In genomic region chr3:72042397-72043211, GRCh38 we compare ENCODE assay signal across 15 cellular contexts.
DNase-seq lines count a peak whose midpoint lies in the region; ATAC-seq and TF ChIP-seq lines count a peak whose summit lies in the region.
"Had no signal": no experiment of that assay in that cellular context is flagged by ENCODE, and none has a peak within 500 bp of the region (broad histone marks: within the 10 kb centered on the region; RNA-seq: fewer than 3 reads in every experiment).

No MANE protein-coding gene starts in this region.

- H3K4me2 ChIP-seq in fibroblast of lung (ENCODE audit: extremely low read depth, insufficient read depth, low read length): no peak overlapping the region
- no peak overlapping the region for H3K4me2 ChIP-seq in trophoblast cell (ENCODE audit: low read length)

- H3K18ac ChIP-seq in trophoblast cell (ENCODE audit: low read length): no peak overlapping the region

- H3K79me1 ChIP-seq in trophoblast cell (ENCODE audit: low read length): no peaks in the 10 kb centered on the region

- no peaks in the 10 kb centered on the region for H3K36me3 Mint-ChIP-seq in progenitor cell of endocrine pancreas (ENCODE audit: insufficient read depth)

- no peak for TF ChIP-seq CTCF in fibroblast of lung (conservative IDR thresholded peaks at IDR 0.05 in 1 of 2, IDR thresholded peaks at IDR 0.05 in 1 of 2; ENCODE audit: low read depth in 1 of 2, low read length in 2 of 2)
- TF ChIP-seq CTCF in tibial artery (IDR thresholded peaks at IDR 0.05): no peak
- no peak for TF ChIP-seq CTCF in foreskin keratinocyte (conservative IDR thresholded peaks at IDR 0.05)
- TF ChIP-seq CTCF in sigmoid colon (IDR thresholded peaks at IDR 0.05): no peak
- TF ChIP-seq CTCF in progenitor cell of endocrine pancreas (IDR thresholded peaks at IDR 0.05; ENCODE audit: unreplicated experiment): no peak

- no peak overlapping the region for H2BK12ac ChIP-seq in trophoblast cell (ENCODE audit: low read length)

- H3K4me3 Mint-ChIP-seq in progenitor cell of endocrine pancreas (ENCODE audit: low read depth): no peak overlapping the region
- H3K4me3 Mint-ChIP-seq: activated T-cell treated with anti-CD3 and anti-CD28 coated beads, Interleukin-2, amount 50 U/mL, for 24 hours had no signal

- DNase-seq in ELF-1 (ENCODE audit: low read depth, low spot score): peak; percentile 42
- peak; percentile 32 for DNase-seq in NT2/D1 (ENCODE audit: low read depth, low spot score)
- peak; percentile 45 to 95 for DNase-seq in fibroblast of lung (ENCODE audit: low read depth in 2 of 2)
- DNase-seq in trophoblast cell: peak; percentile 46 to 79
- no peak for DNase-seq in tibial artery
- no peak for DNase-seq in foreskin keratinocyte
- no peak for DNase-seq in sigmoid colon
- DNase-seq in progenitor cell of endocrine pancreas (ENCODE audit: low spot score, unreplicated experiment): no peak
- DNase-seq: activated CD4-positive, CD25-positive, alpha-beta regulatory T cell; activated T-cell treated with anti-CD3 and anti-CD28 coated beads, Interleukin-2, amount 50 U/mL, for 24 hours; esophagus squamous epithelium; NCI-H446 treated with DMSO at 0.1 percent for 48 hours had no signal

- H3K23ac ChIP-seq in trophoblast cell (ENCODE audit: low read length): no peak overlapping the region

- H3K27me3 Mint-ChIP-seq in progenitor cell of endocrine pancreas: peaks cover under 1% of the 10 kb centered on the region

- no peak overlapping the region for H4K91ac ChIP-seq in trophoblast cell (ENCODE audit: low read depth, low read length)

- H3K4me3 ChIP-seq in NT2/D1 (ENCODE audit: insufficient read length, low read depth): no peak overlapping the region
- H3K4me3 ChIP-seq in fibroblast of lung (replicated peaks in 1 of 4; ENCODE audit: control extremely low read depth in 1 of 4, insufficient read depth in 1 of 4, low read depth in 3 of 4, low read length in 4 of 4): no peak overlapping the region
- no peak overlapping the region for H3K4me3 ChIP-seq in trophoblast cell (ENCODE audit: low read depth, low read length)
- H3K4me3 ChIP-seq in tibial artery: no peak overlapping the region
- H3K4me3 ChIP-seq in sigmoid colon: no peak overlapping the region
- H3K4me3 ChIP-seq: cardiac muscle cell, esophagus squamous epithelium, lung had no signal

- H3K4me1 Mint-ChIP-seq in progenitor cell of endocrine pancreas (ENCODE audit: low read depth): no peaks in the 10 kb centered on the region

- intact Hi-C loops in tibial artery (cut with DNase I; ENCODE audit: low total_unique reads): no loop called here
- intact Hi-C loops in sigmoid colon (cut with DNase I): loop anchor here (10.0 kb wide), 1 partner anchor 402 kb away; the partner anchor contains the start of gene RYBP

- no peak overlapping the region for H2AK5ac ChIP-seq in trophoblast cell (ENCODE audit: low read length)

- H3K4me1 ChIP-seq in NT2/D1 (ENCODE audit: insufficient read depth, insufficient read length) (no peaks in the 10 kb centered on the region), fibroblast of lung (ENCODE audit: control insufficient read depth, extremely low read depth, insufficient read depth, low read length) (no peaks in the 10 kb centered on the region), trophoblast cell (ENCODE audit: control insufficient read depth in 1 of 2, insufficient read depth in 2 of 2, low read length in 2 of 2) (peaks cover 2 to 3% of the 10 kb centered on the region in 2 experiments), tibial artery (peaks cover 0 to 18% (median 10%) of the 10 kb centered on the region in 4 donors), foreskin keratinocyte (no peaks in the 10 kb centered on the region), sigmoid colon (peaks cover 0 to 19% (median 17%) of the 10 kb centered on the region in 4 donors)
- H3K4me1 ChIP-seq: esophagus squamous epithelium had no signal

- no peak overlapping the region for H4K8ac ChIP-seq in trophoblast cell (ENCODE audit: low read depth, low read length)

- H4K20me1 ChIP-seq in fibroblast of lung (ENCODE audit: control insufficient read depth, extremely low read depth, insufficient read depth, low read length): no peaks in the 10 kb centered on the region

- no peak for TF ChIP-seq POLR2A in sigmoid colon (IDR thresholded peaks at IDR 0.05)

- no peak overlapping the region for H3K27ac ChIP-seq in fibroblast of lung (ENCODE audit: insufficient read depth, low read length)
- no peak overlapping the region for H3K27ac ChIP-seq in trophoblast cell (ENCODE audit: low read depth, low read length)
- no peak overlapping the region for H3K27ac ChIP-seq in tibial artery
- H3K27ac ChIP-seq in foreskin keratinocyte: no peak overlapping the region
- H3K27ac ChIP-seq in sigmoid colon: peak overlapping the region in 1 of 4 donors; percentile 23
- H3K27ac ChIP-seq: cardiac muscle cell, esophagus squamous epithelium had no signal

- H3K79me2 ChIP-seq in fibroblast of lung (ENCODE audit: control insufficient read depth, insufficient read depth, low read length) (no peaks in the 10 kb centered on the region), trophoblast cell (ENCODE audit: control insufficient read depth, insufficient read depth, low read length, poor library complexity) (no peaks in the 10 kb centered on the region)

- H3K4ac ChIP-seq in trophoblast cell (ENCODE audit: low read depth, low read length): no peak overlapping the region

- H3K27me3 ChIP-seq in NT2/D1 (ENCODE audit: insufficient read depth, insufficient read length) (no peaks in the 10 kb centered on the region), fibroblast of lung (ENCODE audit: control insufficient read depth, insufficient read depth, low read length) (peaks cover 2% of the 10 kb centered on the region), trophoblast cell (ENCODE audit: insufficient read depth, low read length) (no peaks in the 10 kb centered on the region), tibial artery (no peaks in the 10 kb centered on the region), foreskin keratinocyte (peaks cover 18% of the 10 kb centered on the region), sigmoid colon (no peaks in the 10 kb centered on the region)
- H3K27me3 ChIP-seq: cardiac muscle cell had no signal

- H3K9ac ChIP-seq in NT2/D1 (ENCODE audit: insufficient read length, low read depth) (no peak overlapping the region), fibroblast of lung (ENCODE audit: insufficient read depth, low read length) (no peak overlapping the region), trophoblast cell (ENCODE audit: low read length) (no peak overlapping the region)

- H2BK5ac ChIP-seq in trophoblast cell (ENCODE audit: low read depth, low read length, poor library complexity): no peak overlapping the region

- no peak overlapping the region for H3K14ac ChIP-seq in trophoblast cell (ENCODE audit: low read length)

- H2BK120ac ChIP-seq in trophoblast cell (ENCODE audit: insufficient read depth, low read length, poor library complexity): no peak overlapping the region

- no peak for ATAC-seq in foreskin keratinocyte
- ATAC-seq: Right ventricle myocardium inferior had no signal

- H3K36me3 ChIP-seq in NT2/D1 (ENCODE audit: insufficient read depth, insufficient read length, low read length): no peaks in the 10 kb centered on the region
- H3K36me3 ChIP-seq in fibroblast of lung (ENCODE audit: control insufficient read depth, insufficient read depth, low read length): no peaks in the 10 kb centered on the region
- no peaks in the 10 kb centered on the region for H3K36me3 ChIP-seq in trophoblast cell (ENCODE audit: control insufficient read depth in 1 of 2, insufficient read depth in 2 of 2, low read length in 2 of 2)
- H3K36me3 ChIP-seq in tibial artery: no peaks in the 10 kb centered on the region
- H3K36me3 ChIP-seq in sigmoid colon: no peaks in the 10 kb centered on the region
- H3K36me3 ChIP-seq: cardiac muscle cell, esophagus squamous epithelium had no signal

- H3K27ac Mint-ChIP-seq in progenitor cell of endocrine pancreas: no peak overlapping the region
- H3K27ac Mint-ChIP-seq: activated T-cell treated with anti-CD3 and anti-CD28 coated beads, Interleukin-2, amount 50 U/mL, for 24 hours had no signal

- H3K9me3 Mint-ChIP-seq in progenitor cell of endocrine pancreas (ENCODE audit: low read depth): peaks cover under 1% of the 10 kb centered on the region

- no CpG with 5 or more reads among the region's 7 CpGs for WGBS in trophoblast cell (ENCODE audit: extremely low coverage, insufficient coverage, insufficient read length)
- WGBS in sigmoid colon, 2 donors: 83 to 90% methylated on average over 7 of the region's 7 CpGs

- H3K9me3 ChIP-seq in NT2/D1 (ENCODE audit: insufficient read depth, low read length) (0 out of 2 replicates have a peak, but pooled peaks cover 4% of the 10 kb centered on the region), fibroblast of lung (ENCODE audit: control insufficient read depth, insufficient read depth, low read depth, low read length) (no peaks in the 10 kb centered on the region), trophoblast cell (ENCODE audit: insufficient read depth, low read depth, low read length) (no peaks in the 10 kb centered on the region), tibial artery (no peaks in the 10 kb centered on the region), sigmoid colon (no peaks in the 10 kb centered on the region)
- H3K9me3 ChIP-seq: esophagus squamous epithelium had no signal

- H2AFZ ChIP-seq in fibroblast of lung (ENCODE audit: low read length) (no peak overlapping the region), trophoblast cell (ENCODE audit: insufficient read depth, low read length, poor library complexity) (no peak overlapping the region)

- no peak overlapping the region for H4K12ac ChIP-seq in trophoblast cell (ENCODE audit: low read depth, low read length)

- TF ChIP-seq EP300 in sigmoid colon (IDR thresholded peaks at IDR 0.05): no peak

Comparison
In these comparisons a context has a peak if more than half of its experiments do, and no peak if none do; other contexts are left out.
1. DNase-seq: peak in ELF-1 (single experiment), NT2/D1 (single experiment), fibroblast of lung (2 of 2) and trophoblast cell (2 of 2); none in tibial artery (0 of 2), foreskin keratinocyte (0 of 2), sigmoid colon (single experiment) and progenitor cell of endocrine pancreas (single experiment).